ENCODE assay signal across 27 cellular contexts in genomic region chr1:167086033-167086432, GRCh38. TPM values are rescaled to one million over a fixed set of nuclear protein-coding genes. Genes with fewer than 3 reads are reported as not detected.
A peak's percentile ranks its signal among the peaks of the same experiment; 100 is the strongest.
DNase-seq lines count a peak whose midpoint lies in the region; ATAC-seq, FAIRE-seq and TF ChIP-seq lines count a peak whose summit lies in the region.
"Had no signal": no experiment of that assay in that cellular context is flagged by ENCODE, and none has a peak within 500 bp of the region (broad histone marks: within the 10 kb centered on the region; RNA-seq: fewer than 3 reads in every experiment).

No MANE protein-coding gene starts in this region.

- H4K20me1 ChIP-seq in HCT116 (ENCODE audit: insufficient read depth) (no peaks in the 10 kb centered on the region), Karpas-422 (ENCODE audit: insufficient read depth, low read depth, low read length) (no peaks in the 10 kb centered on the region)

- no peak overlapping the region for H3K4me3 ChIP-seq in HCT116 (replicated peaks in 1 of 2; ENCODE audit: low read depth in 1 of 2, low read length in 2 of 2)
- no peak overlapping the region for H3K4me3 ChIP-seq in RWPE2 (ENCODE audit: severe bottlenecking)
- H3K4me3 ChIP-seq in small intestine (ENCODE audit: low read depth in 1 of 2, low read length in 2 of 2): peak overlapping the region in 1 of 2 donors; percentile 9
- H3K4me3 ChIP-seq in Karpas-422 (ENCODE audit: low read length): no peak overlapping the region
- H3K4me3 ChIP-seq: heart right ventricle, neural progenitor cell, upper lobe of left lung had no signal

- H3K36me3 ChIP-seq in HCT116 (ENCODE audit: control insufficient read depth in 1 of 2, insufficient read depth in 2 of 2, low read length in 2 of 2): no peaks in the 10 kb centered on the region
- no peaks in the 10 kb centered on the region for H3K36me3 ChIP-seq in RWPE2 (ENCODE audit: low read depth)
- no peaks in the 10 kb centered on the region for H3K36me3 ChIP-seq in small intestine (ENCODE audit: control insufficient read depth in 2 of 2, insufficient read depth in 2 of 2, low read length in 2 of 2)
- H3K36me3 ChIP-seq in Karpas-422 (ENCODE audit: insufficient read depth, low read length): no peaks in the 10 kb centered on the region
- H3K36me3 ChIP-seq: heart right ventricle, neural progenitor cell, upper lobe of left lung had no signal

- no peak for DNase-seq in HCT116 (ENCODE audit: low read depth, low spot score)
- DNase-seq in RWPE2 (ENCODE audit: low spot score): no peak
- DNase-seq in small intestine: peak; percentile 51
- no peak for DNase-seq in Karpas-422
- no peak for DNase-seq in medulla oblongata (ENCODE audit: extremely low spot score)
- no peak for DNase-seq in anterior cingulate cortex (lab: John Stamatoyannopoulos, UW)
- DNase-seq: activated CD4-positive, alpha-beta T cell treated with anti-CD3 and anti-CD28 coated beads for 4 hours; activated naive CD8-positive, alpha-beta T cell treated with anti-CD3 and anti-CD28 coated beads, Interleukin-2, amount 50 U/mL, for 24 hours; activated T-cell treated with anti-CD3 and anti-CD28 coated beads, Interleukin-2, amount 50 U/mL, for 4 hours; heart right ventricle; HFFc6; Kasumi-1; NCI-H1048; NCI-H2029; NCI-H774; right cardiac atrium; SK-N-SH; stimulated activated CD4-positive, alpha-beta T cell treated with anti-CD3 and anti-CD28 coated beads, Interleukin-2, amount 100 ng/mL, for 48 hours; T-helper 2 cell had no signal

- BruUV-seq in HCT116 (replicated peaks; lab: Mats Ljungman, UMichigan): no TSS peak

- H3K9me2 ChIP-seq in HCT116 (ENCODE audit: insufficient read depth): no peaks in the 10 kb centered on the region
- H3K9me2 ChIP-seq in Karpas-422 (replicated peaks; ENCODE audit: insufficient read depth, low read length): no peaks in the 10 kb centered on the region
- H3K9me2 ChIP-seq: SK-N-SH had no signal

- no peak for TF ChIP-seq POLR2A in HCT116 (IDR thresholded peaks at IDR 0.05; ENCODE audit: borderline replicate concordance, extremely low read depth, insufficient read depth, insufficient read length)

- peak; percentile 47 for TF ChIP-seq RAD21 in HCT116 (IDR thresholded peaks at IDR 0.05; ENCODE audit: low read depth)

- CTCF ChIA-PET in HCT116 (lab: Charles Lee): interaction anchor here (1.7 to 1.9 kb wide), 2 partner anchors 27 to 134 kb away, joined by 4 to 5 read pairs; no protein-coding TSS in a partner anchor

- no peak overlapping the region for H3K27ac ChIP-seq in HCT116 (ENCODE audit: low read depth, low read length)
- no peak overlapping the region for H3K27ac ChIP-seq in RWPE2 (ENCODE audit: poor library complexity, severe bottlenecking)
- H3K27ac ChIP-seq in small intestine (ENCODE audit: low read depth in 1 of 2, low read length in 1 of 2): peak overlapping the region; percentile 41 to 96
- no peak overlapping the region for H3K27ac ChIP-seq in Karpas-422 (ENCODE audit: low read length)
- H3K27ac ChIP-seq: epithelial cell of prostate, heart right ventricle, neural progenitor cell, RWPE1, upper lobe of left lung had no signal

- TF ChIP-seq CTCF in HCT116 (IDR thresholded peaks at IDR 0.05 in 2 of 3, conservative IDR thresholded peaks at IDR 0.05 in 1 of 3; ENCODE audit: borderline replicate concordance in 1 of 3, insufficient read depth in 1 of 3, low read depth in 2 of 3, low read length in 2 of 3): no peak
- peak; percentile 7 for TF ChIP-seq CTCF in RWPE2 (IDR thresholded peaks at IDR 0.05; ENCODE audit: poor library complexity, severe bottlenecking)

- no peaks in the 10 kb centered on the region for H3K9me3 ChIP-seq in HCT116 (ENCODE audit: control insufficient read depth in 1 of 2, insufficient read depth in 1 of 2, low read depth in 1 of 2, low read length in 2 of 2)
- H3K9me3 ChIP-seq in RWPE2 (ENCODE audit: severe bottlenecking): no peaks in the 10 kb centered on the region
- H3K9me3 ChIP-seq in small intestine (ENCODE audit: control insufficient read depth, low read depth): no peaks in the 10 kb centered on the region
- no peaks in the 10 kb centered on the region for H3K9me3 ChIP-seq in Karpas-422 (ENCODE audit: low read length)
- H3K9me3 ChIP-seq: heart right ventricle, SK-N-SH, upper lobe of left lung had no signal

- RAD21 ChIA-PET in HCT116 (lab: Charles Lee; ENCODE audit: low non-redundant PET in 1 of 2, low total read pairs in 2 of 2, uncharacterized antibody in 2 of 2, unreplicated experiment in 2 of 2): no interaction called here

- peaks cover 8 to 29% of the 10 kb centered on the region in 2 experiments for H3K4me1 ChIP-seq in HCT116 (ENCODE audit: control insufficient read depth in 1 of 2, insufficient read depth in 2 of 2, low read length in 2 of 2)
- H3K4me1 ChIP-seq in RWPE2 (ENCODE audit: insufficient read depth, poor library complexity, severe bottlenecking): no peaks in the 10 kb centered on the region
- H3K4me1 ChIP-seq in small intestine (ENCODE audit: control insufficient read depth in 2 of 2, insufficient read depth in 1 of 2, low read depth in 1 of 2, low read length in 1 of 2): peaks cover 0 to 5% of the 10 kb centered on the region in 2 donors
- H3K4me1 ChIP-seq in Karpas-422 (ENCODE audit: low read length): no peaks in the 10 kb centered on the region
- H3K4me1 ChIP-seq: neural progenitor cell had no signal

- peak; percentile 32; the same call in 1 of the 2 replicates for ATAC-seq in HCT116
- ATAC-seq in RWPE2 (ENCODE audit: low read depth): peak; percentile 27; the same call in 1 of the 3 replicates
- ATAC-seq in esophagus mucosa: peak; percentile 17
- ATAC-seq: activated naive CD8-positive, alpha-beta T cell treated with anti-CD3 and anti-CD28 coated beads, Interleukin-2, amount 50 U/mL, for 24 hours; activated T-cell treated with anti-CD3 and anti-CD28 coated beads, Interleukin-2, amount 50 U/mL, for 4 hours; right cardiac atrium had no signal

- no peak for FAIRE-seq in small intestine (lab: Jason Lieb, UNC)
- FAIRE-seq: D721Med had no signal

- H3K27me3 ChIP-seq in HCT116 (ENCODE audit: insufficient read depth, low read length) (no peaks in the 10 kb centered on the region), RWPE2 (ENCODE audit: insufficient read depth, poor library complexity, severe bottlenecking) (no peaks in the 10 kb centered on the region), small intestine (ENCODE audit: control insufficient read depth in 2 of 2, insufficient read depth in 2 of 2, low read length in 2 of 2) (no peaks in the 10 kb centered on the region), Karpas-422 (ENCODE audit: low read length) (no peaks in the 10 kb centered on the region)
- H3K27me3 ChIP-seq: neural progenitor cell, upper lobe of left lung had no signal

- H2AFZ ChIP-seq in HCT116 (ENCODE audit: low read depth, low read length, poor library complexity, severe bottlenecking) (no peak overlapping the region), Karpas-422 (ENCODE audit: low read length) (no peak overlapping the region)
- H2AFZ ChIP-seq: neural progenitor cell had no signal

- POLR2A ChIA-PET in HCT116 (lab: Charles Lee): no interaction called here

- WGBS in small intestine, 3 donors: 15 to 68% (median 42%) methylated on average over 7 of the region's 7 CpGs

- H3K79me2 ChIP-seq in HCT116 (ENCODE audit: insufficient read depth, low read length) (no peaks in the 10 kb centered on the region), Karpas-422 (ENCODE audit: low read length) (no peaks in the 10 kb centered on the region)

- H3K9ac ChIP-seq in HCT116 (ENCODE audit: low read length) (no peak overlapping the region), Karpas-422 (ENCODE audit: low read length) (no peak overlapping the region)
- H3K9ac ChIP-seq: neural progenitor cell, SK-N-SH had no signal

- intact Hi-C loops in HCT116 (cut with micrococcal nuclease): no loop called here

- H3K4me2 ChIP-seq in HCT116 (ENCODE audit: low read length): no peak overlapping the region
- H3K4me2 ChIP-seq in Karpas-422 (ENCODE audit: low read depth, low read length, poor library complexity, severe bottlenecking): no peak overlapping the region
- H3K4me2 ChIP-seq: neural progenitor cell, SK-N-SH had no signal

TF ChIP-seq in HCT116, 20 proteins besides CTCF, POLR2A, EP300 and RAD21 (continues in another document):
- TF ChIP-seq CBX3 (IDR thresholded peaks at IDR 0.05; ENCODE audit: low read depth) (no peak), REST (IDR thresholded peaks at IDR 0.05; ENCODE audit: low read depth) (no peak)

RNA-seq across cellular contexts. Expression of gene GPA33, which starts 4.1 kb away (rescaled TPM):
- 0.22 TPM for total RNA-seq in HCT116 (2021; ENCODE audit: unreplicated experiment)
- polyA plus RNA-seq in HCT116 (2012): 0.11 and 0.25 TPM in 2 replicates
- total RNA-seq in esophagus mucosa: not detected
- polyA plus RNA-seq in small intestine: 100 to 1,000 TPM in 2 of 3 donors, 10 to 100 TPM in 1; 30.9 to 114 (median 111) TPM
- 0.07 TPM in 1 of 2 replicates, not detected in the other for total RNA-seq in Karpas-422 (2014; rRNA removed; shearing (Covaris generic); ENCODE audit: low replicate concordance)
- total RNA-seq: Daoy, HFFc6, lung microvascular endothelial cell had no signal
- polyA plus RNA-seq: SK-N-SH had no signal

RNA-seq across cellular contexts. Expression of gene STYXL2, which starts 7.8 kb away (rescaled TPM):
- total RNA-seq in HCT116 (2021; ENCODE audit: unreplicated experiment) (not detected), esophagus mucosa (not detected)
- 0.01 TPM in 1 of 2 replicates, not detected in the other for polyA plus RNA-seq in HCT116 (2012)
- polyA plus RNA-seq in small intestine: under 1 TPM in 2 of 3 donors, not detected in 1; 0.07 to 0.27 TPM
- total RNA-seq in Karpas-422 (2014; rRNA removed; shearing (Covaris generic); ENCODE audit: low replicate concordance): not detected in 2 replicates
- total RNA-seq: activated T-cell treated with anti-CD3 and anti-CD28 coated beads, Interleukin-2, amount 50 U/mL, for 4 hours; Daoy; HFFc6; lung microvascular endothelial cell had no signal
- polyA plus RNA-seq: SK-N-SH had no signal

Comparison
In these comparisons a context has a peak if more than half of its experiments do, and no peak if none do; other contexts are left out.
1. H3K27ac ChIP-seq: peak in small intestine (2 of 2); none in HCT116 (single experiment), RWPE2 (single experiment) and Karpas-422 (single experiment).
2. Peak in every context shown above with its lines, with median percentiles within 50 percentile points of each other: ATAC-seq.